Comparison of ENCODE assay signal across 8 cellular contexts in genomic region chr5:78221964-78222451, GRCh38.
DNase-seq lines count a peak whose midpoint lies in the region; ATAC-seq and TF ChIP-seq lines count a peak whose summit lies in the region.

No MANE protein-coding gene starts in this region.

- no peak for TF ChIP-seq POLR2A in erythroblast (IDR thresholded peaks at IDR 0.05; ENCODE audit: low read length)

- ATAC-seq in HG02610 (IDR thresholded peaks at IDR 0.05; ENCODE audit: unreplicated experiment), result peak; percentile 95

- DNase-seq in DMS 273 (lab: John Stamatoyannopoulos, UW; ENCODE audit: unreplicated experiment) (peak; percentile 55), DMS 273 treated with DMSO at 0.1 percent for 48 hours (lab: John Stamatoyannopoulos, UW) (no peak), NAMALWA (ENCODE audit: low spot score) (peak; percentile 91), erythroblast (lab: John Stamatoyannopoulos, UW) (peak; percentile 4 to 7), NCI-H128 (lab: John Stamatoyannopoulos, UW; ENCODE audit: unreplicated experiment) (no peak), GOT3 (lab: John Stamatoyannopoulos, UW) (no peak)
- DNase-seq in activated CD4-positive, CD25-positive, alpha-beta regulatory T cell treated with anti-CD3 and anti-CD28 coated beads, Interleukin-2, amount 50 U/mL, for 72 hours, result no peak

Comparison
In these comparisons a context has a peak if more than half of its experiments do, and no peak if none do; other contexts are left out.
1. DNase-seq: peak in DMS 273 (single experiment), NAMALWA (single experiment) and erythroblast (2 of 2); none in DMS 273 treated with DMSO at 0.1 percent for 48 hours (single experiment), NCI-H128 (single experiment), GOT3 (single experiment) and activated CD4-positive, CD25-positive, alpha-beta regulatory T cell treated with anti-CD3 and anti-CD28 coated beads, Interleukin-2, amount 50 U/mL, for 72 hours (single experiment).